ENCODE assay signal across 8 cellular contexts in the genomic region with DNA sequence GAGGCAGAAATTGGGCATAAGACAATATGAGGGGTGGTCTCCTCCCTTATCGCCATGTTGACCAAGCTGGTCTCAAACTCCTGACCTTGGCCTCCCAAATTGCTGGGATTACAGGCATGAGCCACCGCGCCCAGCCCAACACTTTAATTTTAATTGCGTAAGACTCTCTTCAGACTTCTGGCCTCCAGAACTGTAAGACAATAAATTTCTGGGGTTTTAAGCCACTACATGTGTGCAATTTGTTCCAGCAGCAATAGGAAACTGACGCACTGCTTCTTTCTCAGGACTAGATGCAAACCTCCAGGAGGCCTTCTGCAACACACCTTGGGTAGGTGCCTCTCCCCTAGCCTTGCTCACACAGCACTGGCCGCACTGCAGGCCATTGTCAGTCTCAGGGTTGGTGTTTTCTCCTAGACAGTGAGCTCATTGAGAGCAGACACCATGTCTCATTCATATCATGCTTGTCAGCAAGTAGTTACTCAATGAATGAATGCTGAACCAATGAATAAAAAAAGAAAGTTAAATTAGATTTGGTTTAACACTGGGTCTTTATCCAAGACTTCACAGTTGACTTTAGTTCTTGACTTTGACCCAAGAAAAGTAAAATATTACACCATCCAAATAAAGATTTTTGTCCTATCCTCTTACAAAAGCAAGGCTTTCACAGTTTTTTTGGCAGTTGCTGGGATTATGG. TPM values are rescaled to one million over a fixed set of nuclear protein-coding genes. Genes with fewer than 3 reads are reported as not detected.
DNase-seq lines count a peak whose midpoint lies in the region; ATAC-seq and TF ChIP-seq lines count a peak whose summit lies in the region.
"Had no signal": no experiment of that assay in that cellular context is flagged by ENCODE, and none has a peak within 500 bp of the region (broad histone marks: within the 10 kb centered on the region; RNA-seq: fewer than 3 reads in every experiment).

No MANE protein-coding gene starts in this region.

- peaks cover 11% of the 10 kb centered on the region for H3K79me2 ChIP-seq in PC-9 (ENCODE audit: low read depth)

- H3K9me3 ChIP-seq in PC-9 (ENCODE audit: insufficient read depth, low read depth) = no peaks in the 10 kb centered on the region
- H3K9me3 ChIP-seq in skeletal muscle satellite cell (replicated peaks; ENCODE audit: low read length) = no peaks in the 10 kb centered on the region
- H3K9me3 ChIP-seq: tibial artery had no signal

- H3K9ac ChIP-seq in skeletal muscle satellite cell (ENCODE audit: low read depth, low read length) = no peak overlapping the region

- intact Hi-C loops in PC-9 (cut with micrococcal nuclease; ENCODE audit: unreplicated experiment) = no loop called here

- H3K9me2 ChIP-seq in PC-9 (ENCODE audit: insufficient read depth) = no peaks in the 10 kb centered on the region

- no peak for TF ChIP-seq CTCF in PC-9 (conservative IDR thresholded peaks at IDR 0.05)

- peaks cover 27% of the 10 kb centered on the region for H3F3A ChIP-seq in PC-9 (ENCODE audit: insufficient read depth, low read depth)

- H3K27ac ChIP-seq in PC-9 = 0 out of 2 replicates have a peak overlapping the region, but pooled peaks have one; percentile 35

- H3K4me1 ChIP-seq in PC-9 (replicated peaks; ENCODE audit: insufficient read depth) (peaks cover 55% of the 10 kb centered on the region), skeletal muscle satellite cell (ENCODE audit: control insufficient read depth, insufficient read depth, low read length) (peaks cover 37% of the 10 kb centered on the region)

- DNase-seq in GM04504 (ENCODE audit: low read depth) (peak; percentile 42), PC-9 (no peak), fibroblast of peridontal ligament (ENCODE audit: extremely low read depth) (peak; percentile 58), NCI-H1092 treated with DMSO at 0.1 percent for 48 hours (lab: John Stamatoyannopoulos, UW) (no peak)
- no peak for DNase-seq in stimulated activated naive CD4-positive, alpha-beta T cell (lab: John Stamatoyannopoulos, UW)
- DNase-seq: tibial artery had no signal

- H3K4me3 ChIP-seq in PC-9 = no peak overlapping the region
- no peak overlapping the region for H3K4me3 ChIP-seq in skeletal muscle satellite cell (ENCODE audit: low read length)

- no peaks in the 10 kb centered on the region for H3K27me3 ChIP-seq in PC-9 (ENCODE audit: insufficient read depth, low read depth)
- H3K27me3 ChIP-seq in skeletal muscle satellite cell (ENCODE audit: control insufficient read depth, insufficient read depth, low read length) = no peaks in the 10 kb centered on the region
- H3K27me3 ChIP-seq: tibial artery had no signal

- H3K36me3 ChIP-seq in PC-9 (ENCODE audit: low read depth) (no peaks in the 10 kb centered on the region), skeletal muscle satellite cell (ENCODE audit: insufficient read depth, low read length) (no peaks in the 10 kb centered on the region)
- H3K36me3 ChIP-seq: tibial artery had no signal

- no peak overlapping the region for H2AFZ ChIP-seq in PC-9

- no peak for ATAC-seq in HG03135 (IDR thresholded peaks at IDR 0.05; ENCODE audit: unreplicated experiment)

- no TSS peak for BruUV-seq in PC-9 (replicated peaks; lab: Mats Ljungman, UMichigan)

- POLR2A ChIA-PET in PC-9 (lab: Charles Lee; ENCODE audit: unreplicated experiment) = no interaction called here

- H4K20me1 ChIP-seq in PC-9 (ENCODE audit: insufficient read depth) = no peaks in the 10 kb centered on the region

- H3K4me2 ChIP-seq in PC-9 = peak overlapping the region; percentile 17; the same call in 1 of the 2 replicates
- H3K4me2 ChIP-seq in skeletal muscle satellite cell (ENCODE audit: low read length) = peak overlapping the region; percentile 37

- CTCF ChIA-PET in PC-9 (lab: Charles Lee) = interaction anchor here (0.6 to 1.3 kb wide), 2 partner anchors 23 to 725 kb away, joined by 4 to 19 read pairs; partner anchors contain the start of gene LRRC59

RNA-seq across cellular contexts. Expression of gene ACSF2, which starts 5.5 kb away (rescaled TPM):
- total RNA-seq in PC-9 (2021) = 149 and 154 TPM in 2 replicates
- total RNA-seq in skeletal muscle satellite cell (2012; rRNA removed) = 5.8 and 10.3 TPM in 2 replicates

RNA-seq across cellular contexts. Expression of gene LRRC59, which starts 23.2 kb away (rescaled TPM):
- 72.9 and 102 TPM in 2 replicates for total RNA-seq in PC-9 (2021)
- 246 and 274 TPM in 2 replicates for total RNA-seq in skeletal muscle satellite cell (2012; rRNA removed)

RNA-seq across cellular contexts. Expression of gene EME1, which starts 47.5 kb away (rescaled TPM):
- total RNA-seq in PC-9 (2021) = 18.2 and 21.0 TPM in 2 replicates
- 8.5 and 10.4 TPM in 2 replicates for total RNA-seq in skeletal muscle satellite cell (2012; rRNA removed)

RNA-seq across cellular contexts. Expression of gene MRPL27, which starts 47.6 kb away (rescaled TPM):
- total RNA-seq in PC-9 (2021) = 42.6 and 48.3 TPM in 2 replicates
- total RNA-seq in skeletal muscle satellite cell (2012; rRNA removed) = 69.2 and 81.7 TPM in 2 replicates

RNA-seq across cellular contexts. Expression of gene CHAD, which starts 48.1 kb away (rescaled TPM):
- not detected in 2 replicates for total RNA-seq in PC-9 (2021)
- total RNA-seq in skeletal muscle satellite cell (2012; rRNA removed) = not detected in 2 replicates

Comparison
In these comparisons a context has a peak if more than half of its experiments do, and no peak if none do; other contexts are left out.
1. DNase-seq: peak in GM04504 (single experiment) and fibroblast of peridontal ligament (single experiment); none in PC-9 (0 of 2), stimulated activated naive CD4-positive, alpha-beta T cell (0 of 6) and NCI-H1092 treated with DMSO at 0.1 percent for 48 hours (single experiment).